ENCODE assay signal across 16 cellular contexts in genomic region chr7:144293794-144294501, GRCh38. TPM values are rescaled to one million over a fixed set of nuclear protein-coding genes. Genes with fewer than 3 reads are reported as not detected.
DNase-seq lines count a peak whose midpoint lies in the region; ATAC-seq and TF ChIP-seq lines count a peak whose summit lies in the region.
"Not testable (repeated sequence)": the region's sequence is repeated elsewhere in the genome, so short reads cannot be mapped to it uniquely, and the experiment has no call there.
"Had no signal": no experiment of that assay in that cellular context is flagged by ENCODE, and none has a peak within 500 bp of the region (broad histone marks: within the 10 kb centered on the region; RNA-seq: fewer than 3 reads in every experiment).

No MANE protein-coding gene starts in this region.

- not testable (repeated sequence) for H3K9me3 Mint-ChIP-seq in GM23338

- not testable (repeated sequence) for H3K27me3 ChIP-seq in GM23338 (ENCODE audit: insufficient read depth)

- not testable (repeated sequence) for TF ChIP-seq CTCF in GM23338 (conservative IDR thresholded peaks at IDR 0.05; ENCODE audit: low read depth in 2 of 2)

- H3K4me2 ChIP-seq in GM23338: not testable (repeated sequence)

- intact Hi-C loops in left cardiac atrium (cut with DNase I): not testable (repeated sequence)

- H3K36me3 ChIP-seq in GM23338 (ENCODE audit: insufficient read depth): not testable (repeated sequence)

- DNase-seq in GM23338 (ENCODE audit: low spot score); left cardiac atrium: not testable (repeated sequence)
- peak; percentile 69 for DNase-seq in activated effector memory CD4-positive, alpha-beta T cell treated with anti-CD3 and anti-CD28 coated beads, Interleukin-2, amount 50 U/mL, for 16 hours
- DNase-seq in stimulated activated CD4-positive, alpha-beta T cell treated with anti-CD3 and anti-CD28 coated beads, Interleukin-15, amount 100 ng/mL, for 24 hours: peak; percentile 8

- H3K27ac Mint-ChIP-seq in GM23338: not testable (repeated sequence)

- not testable (repeated sequence) for H3K9me2 ChIP-seq in GM23338 (ENCODE audit: insufficient read depth)

- H3K4me3 ChIP-seq in GM23338: not testable (repeated sequence)

- H3K79me2 ChIP-seq in GM23338 (replicated peaks; ENCODE audit: insufficient read depth): not testable (repeated sequence)

- H3K36me3 Mint-ChIP-seq in GM23338 (ENCODE audit: low read depth): not testable (repeated sequence)

- not testable (repeated sequence) for H3K4me1 Mint-ChIP-seq in GM23338

- ATAC-seq in GM18502 (IDR thresholded peaks at IDR 0.05; ENCODE audit: poor library complexity, unreplicated experiment): peak; percentile 82
- ATAC-seq in GM19397 (IDR thresholded peaks at IDR 0.05; ENCODE audit: unreplicated experiment): peak; percentile 82
- ATAC-seq in GM23338: peak; percentile 91
- ATAC-seq in HG03060 (IDR thresholded peaks at IDR 0.05; ENCODE audit: low read depth, unreplicated experiment): peak; percentile 38
- peak; percentile 53 for ATAC-seq in HG03558 (IDR thresholded peaks at IDR 0.05; ENCODE audit: extremely low read depth, unreplicated experiment)
- peak; percentile 92 to 99 for ATAC-seq in left cardiac atrium

- H2AFZ ChIP-seq in GM23338: not testable (repeated sequence)

- not testable (repeated sequence) for H3F3A ChIP-seq in GM23338 (replicated peaks; ENCODE audit: low read depth)

- H3K4me3 Mint-ChIP-seq in GM23338: not testable (repeated sequence)

- not testable (repeated sequence) for H3K27me3 Mint-ChIP-seq in GM23338 (ENCODE audit: insufficient read depth, low read depth, poor library complexity)

- H4K20me1 ChIP-seq in GM23338 (replicated peaks; ENCODE audit: insufficient read depth): not testable (repeated sequence)

- not testable (repeated sequence) for H3K4me1 ChIP-seq in GM23338 (ENCODE audit: insufficient read depth)

- H3K27ac ChIP-seq in GM23338 (ENCODE audit: low read depth): not testable (repeated sequence)

RNA-seq across cellular contexts. Expression of gene OR2A1, which starts 18.3 kb away (rescaled TPM):
- 0.10 TPM in 1 of 2 replicates, not detected in the other for total RNA-seq in GM23338 (2014; rRNA removed; shearing (Covaris generic))
- 1.2 and 1.6 TPM in 2 replicates for polyA plus RNA-seq in GM23338 (2016; fragmentation: Nextera tagmentation; extraction: Ambion mirVana)
- not detected for total RNA-seq in left cardiac atrium
- total RNA-seq: activated CD8-positive, alpha-beta memory T cell treated with anti-CD3 and anti-CD28 coated beads for 36 hours; Calu3; endodermal cell; LHCN-M2; mucosa of gallbladder; posterior vena cava had no signal
- polyA plus RNA-seq: AG04450 had no signal

RNA-seq across cellular contexts. Expression of gene CTAGE8, which starts 24.9 kb away (rescaled TPM):
- total RNA-seq in GM23338 (2014; rRNA removed; shearing (Covaris generic)): 0.52 and 1.4 TPM in 2 replicates
- polyA plus RNA-seq in GM23338 (2016; fragmentation: Nextera tagmentation; extraction: Ambion mirVana): 1.3 and 3.1 TPM in 2 replicates
- total RNA-seq in left cardiac atrium: under 1 TPM; 0.24 to 0.71 TPM
- total RNA-seq: cardiac septum had no signal

RNA-seq across cellular contexts. Expression of gene OR2A7, which starts 29.4 kb away (rescaled TPM):
- total RNA-seq in GM23338 (2014; rRNA removed; shearing (Covaris generic)): 1.6 and 2.2 TPM in 2 replicates
- polyA plus RNA-seq in GM23338 (2016; fragmentation: Nextera tagmentation; extraction: Ambion mirVana): 1.7 and 3.2 TPM in 2 replicates
- total RNA-seq in left cardiac atrium: 1 to 10 TPM; 1.0 to 1.8 TPM
- total RNA-seq: cardiac septum, LHCN-M2 had no signal
- polyA plus RNA-seq: AG04450 had no signal

RNA-seq across cellular contexts. Expression of gene OR2A42, which starts 54.5 kb away (rescaled TPM):
- 0.27 and 0.28 TPM in 2 replicates for total RNA-seq in GM23338 (2014; rRNA removed; shearing (Covaris generic))
- 1.8 and 2.1 TPM in 2 replicates for polyA plus RNA-seq in GM23338 (2016; fragmentation: Nextera tagmentation; extraction: Ambion mirVana)
- total RNA-seq in left cardiac atrium: under 1 TPM in 1 of 2 donors, not detected in 1; 0.10 TPM
- total RNA-seq: activated CD8-positive, alpha-beta memory T cell treated with anti-CD3 and anti-CD28 coated beads for 36 hours; Calu3; cardiac septum; endodermal cell; LHCN-M2; mucosa of gallbladder had no signal
- polyA plus RNA-seq: AG04450 had no signal

Comparison
In these comparisons a context has a peak if more than half of its experiments do, and no peak if none do; other contexts are left out.
1. ATAC-seq: peak in every context shown above with its lines; median percentile 96 in left cardiac atrium; 91 in GM23338; 82 in GM18502; 82 in GM19397; 53 in HG03558; 38 in HG03060.